32 cellular contexts compared by ENCODE assay signal in the genomic region with DNA sequence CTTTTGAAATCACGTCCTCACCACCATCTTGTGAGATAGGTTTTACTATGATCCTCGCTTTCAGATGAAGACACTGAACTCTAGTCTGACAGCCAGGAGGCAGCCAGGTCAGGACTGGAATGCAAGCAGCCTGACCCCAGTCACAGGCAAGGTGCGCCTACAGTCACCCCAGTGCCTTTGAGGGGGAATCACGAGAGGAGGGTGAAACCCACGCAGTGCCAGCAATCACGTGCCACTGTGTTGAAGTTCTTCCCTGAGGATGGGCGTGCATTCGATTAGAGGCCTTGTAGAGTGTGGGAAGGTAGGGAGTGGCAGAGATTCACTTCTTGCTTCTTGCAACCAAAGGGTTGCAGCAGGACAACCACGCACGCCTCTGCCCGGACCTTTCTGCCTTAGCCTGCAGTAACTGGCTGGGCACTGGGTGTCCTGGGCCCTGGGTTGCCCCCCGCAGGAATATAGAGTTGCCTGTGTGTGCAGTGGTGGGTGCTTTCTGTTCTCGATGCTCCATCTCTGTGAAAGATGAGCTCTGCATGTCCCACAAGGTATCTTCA. TPM values are rescaled to one million over a fixed set of nuclear protein-coding genes. Genes with fewer than 3 reads are reported as not detected.
DNase-seq lines count a peak whose midpoint lies in the region; ATAC-seq, FAIRE-seq and TF ChIP-seq lines count a peak whose summit lies in the region.
"Had no signal": no experiment of that assay in that cellular context is flagged by ENCODE, and none has a peak within 500 bp of the region (broad histone marks: within the 10 kb centered on the region; RNA-seq: fewer than 3 reads in every experiment).

No MANE protein-coding gene starts in this region.

- CTCF ChIA-PET in K562 (lab: Yijun Ruan, JAX; ENCODE audit: low intra/inter-chr PET ratio), result no interaction called here
- CTCF ChIA-PET in CD4-positive, alpha-beta T cell (lab: Charles Lee), result no interaction called here

- no peaks in the 10 kb centered on the region for H3K9me3 ChIP-seq in K562 (replicated peaks; ENCODE audit: control insufficient read depth, insufficient read depth, low read depth, low read length)
- no peaks in the 10 kb centered on the region for H3K9me3 ChIP-seq in lower lobe of right lung
- no peaks in the 10 kb centered on the region for H3K9me3 ChIP-seq in upper lobe of right lung
- H3K9me3 ChIP-seq in CD4-positive, alpha-beta T cell (ENCODE audit: control insufficient read depth, low read length), result no peaks in the 10 kb centered on the region
- H3K9me3 ChIP-seq: neutrophil, SJSA1, suprapubic skin had no signal

- WGBS in K562 (ENCODE audit: insufficient coverage, low coverage, missing lambda C conversion rate), result 4% methylated on average over 13 of the region's 13 CpGs

- no peak overlapping the region for H3K4me2 ChIP-seq in K562 (ENCODE audit: insufficient read depth, low read length)

- H4K20me1 ChIP-seq in K562 (replicated peaks; ENCODE audit: control insufficient read depth, insufficient read depth, low read length), result peaks cover 11% of the 10 kb centered on the region

- no peak overlapping the region for H3K4me3 Mint-ChIP-seq in CD4-positive, alpha-beta T cell
- H3K4me3 Mint-ChIP-seq: CD4-positive, CD25-positive, alpha-beta regulatory T cell had no signal

- no peaks in the 10 kb centered on the region for H3K9me1 ChIP-seq in K562 (ENCODE audit: control insufficient read depth, insufficient read depth, low read length)

- H3K27me3 ChIP-seq in K562 (ENCODE audit: control insufficient read depth in 2 of 2, insufficient read depth in 2 of 2, low read length in 2 of 2), result peaks cover 43 to 76% of the 10 kb centered on the region in 2 experiments
- no peaks in the 10 kb centered on the region for H3K27me3 ChIP-seq in lower lobe of right lung (ENCODE audit: low read depth)
- no peaks in the 10 kb centered on the region for H3K27me3 ChIP-seq in upper lobe of right lung
- no peaks in the 10 kb centered on the region for H3K27me3 ChIP-seq in CD4-positive, alpha-beta T cell (ENCODE audit: control insufficient read depth, insufficient read depth, low read length)
- H3K27me3 ChIP-seq: cardiac muscle cell, neutrophil, suprapubic skin had no signal

- no peak for ATAC-seq in Right ventricle myocardium inferior
- ATAC-seq in left cardiac atrium, result no peak
- ATAC-seq in K562, result no peak
- ATAC-seq in lower lobe of right lung, result no peak
- peak; percentile 11 for ATAC-seq in upper lobe of right lung
- ATAC-seq in CD4-positive, alpha-beta T cell (ENCODE audit: poor library complexity), result no peak
- ATAC-seq in GM18867 (IDR thresholded peaks at IDR 0.05; ENCODE audit: unreplicated experiment), result no peak
- ATAC-seq: HCT116 had no signal

- no peak overlapping the region for H3K27ac Mint-ChIP-seq in CD4-positive, alpha-beta T cell
- H3K27ac Mint-ChIP-seq: activated T-helper 2 cell treated with anti-CD3 and anti-CD28 coated beads, Interferon-gamma antibody, Interleukin-2, Interleukin-4, amounts not matched to agents 10 μg/mL and 5 μg/mL and 100 μg/mL, durations not matched to agents 14 hours and 24 hours and 36 hours; progenitor cell of endocrine pancreas had no signal

- no TSS peak for BruUV-seq in K562 (replicated peaks; lab: Mats Ljungman, UMichigan)

- H3K36me3 ChIP-seq in K562 (ENCODE audit: control insufficient read depth, insufficient read depth, low read length) (no peaks in the 10 kb centered on the region), lower lobe of right lung (no peaks in the 10 kb centered on the region), upper lobe of right lung (no peaks in the 10 kb centered on the region)
- H3K36me3 ChIP-seq: cardiac muscle cell, left ventricle myocardium inferior, neutrophil, SJSA1, suprapubic skin had no signal

- H3K4me1 Mint-ChIP-seq in CD4-positive, alpha-beta T cell (ENCODE audit: low read depth), result no peaks in the 10 kb centered on the region

- intact Hi-C loops in Right ventricle myocardium inferior (cut with DNase I), result no loop called here
- intact Hi-C loops in left cardiac atrium (cut with DNase I), result no loop called here
- intact Hi-C loops in K562 (cut with micrococcal nuclease), result no loop called here
- intact Hi-C loops in lower lobe of right lung (cut with DNase I), result no loop called here
- intact Hi-C loops in upper lobe of right lung (cut with DNase I), result no loop called here
- intact Hi-C loops in CD4-positive, alpha-beta T cell (cut with DNase I, micrococcal nuclease), result no loop called here

- FAIRE-seq in K562 (lab: Jason Lieb, UNC), result no peak
- FAIRE-seq: islet of Langerhans, RCC 7860 had no signal

- TF ChIP-seq CTCF in K562 (IDR thresholded peaks at IDR 0.05 in 2 of 3, conservative IDR thresholded peaks at IDR 0.05 in 1 of 3; ENCODE audit: insufficient read depth in 2 of 3, low read depth in 1 of 3, low read length in 3 of 3) (no peak), lower lobe of right lung (IDR thresholded peaks at IDR 0.05) (no peak), upper lobe of right lung (IDR thresholded peaks at IDR 0.05) (no peak)
- no peak for TF ChIP-seq CTCF in CD4-positive, alpha-beta T cell (IDR thresholded peaks at IDR 0.05)

- no peak overlapping the region for H3K27ac ChIP-seq in K562 (ENCODE audit: extremely low read depth, low read depth, low read length)
- H3K27ac ChIP-seq in lower lobe of right lung, result no peak overlapping the region
- H3K27ac ChIP-seq in upper lobe of right lung, result no peak overlapping the region
- no peak overlapping the region for H3K27ac ChIP-seq in CD4-positive, alpha-beta T cell (ENCODE audit: low read depth, low read length)
- H3K27ac ChIP-seq: cardiac muscle cell, left ventricle myocardium inferior, neutrophil, SJSA1, suprapubic skin, VCaP had no signal

- no peak for TF ChIP-seq EP300 in K562 (IDR thresholded peaks at IDR 0.05; ENCODE audit: low read length)

- H3K9ac ChIP-seq in K562 (ENCODE audit: insufficient read depth in 1 of 2, low read depth in 2 of 2, low read length in 2 of 2), result no peak overlapping the region

- H3K9me3 Mint-ChIP-seq in CD4-positive, alpha-beta T cell, result no peaks in the 10 kb centered on the region
- H3K9me3 Mint-ChIP-seq: activated T-helper 2 cell treated with anti-CD3 and anti-CD28 coated beads, Interferon-gamma antibody, Interleukin-2, Interleukin-4, amounts not matched to agents 10 μg/mL and 5 μg/mL and 100 μg/mL, durations not matched to agents 14 hours and 24 hours and 36 hours had no signal

- no peak for TF ChIP-seq RAD21 in K562 (CRISPR knock-in tag; conservative IDR thresholded peaks at IDR 0.05 in 1 of 2, IDR thresholded peaks at IDR 0.05 in 1 of 2)

- 0 out of 5 replicates have a peak, but pooled peaks cover 0 to 2% of the 10 kb centered on the region in 2 experiments for H3K4me1 ChIP-seq in K562 (replicated peaks in 1 of 2; ENCODE audit: control insufficient read depth in 2 of 2, insufficient read depth in 2 of 2, low read length in 2 of 2)
- no peaks in the 10 kb centered on the region for H3K4me1 ChIP-seq in lower lobe of right lung
- no peaks in the 10 kb centered on the region for H3K4me1 ChIP-seq in upper lobe of right lung
- H3K4me1 ChIP-seq: SJSA1, suprapubic skin had no signal

- no peaks in the 10 kb centered on the region for H3K36me3 Mint-ChIP-seq in CD4-positive, alpha-beta T cell (ENCODE audit: low read depth)
- H3K36me3 Mint-ChIP-seq: CD4-positive, CD25-positive, alpha-beta regulatory T cell had no signal

- no peak overlapping the region for H2AFZ ChIP-seq in K562 (ENCODE audit: low read depth, low read length)

- POLR2A ChIA-PET in K562 (lab: Yijun Ruan, JAX), result no interaction called here
- POLR2A ChIA-PET in CD4-positive, alpha-beta T cell (lab: Charles Lee), result no interaction called here

- H3K27me3 Mint-ChIP-seq in CD4-positive, alpha-beta T cell, result no peaks in the 10 kb centered on the region
- H3K27me3 Mint-ChIP-seq: CD4-positive, CD25-positive, alpha-beta regulatory T cell; progenitor cell of endocrine pancreas had no signal

- in situ Hi-C loops in K562 (cut with MboI), result no loop called here

- no peak for TF ChIP-seq POLR2A in K562 (conservative IDR thresholded peaks at IDR 0.05)

- H3K79me2 ChIP-seq in K562 (ENCODE audit: control insufficient read depth, insufficient read depth, low read length), result no peaks in the 10 kb centered on the region

- peak; percentile 64 for DNase-seq in Right ventricle myocardium inferior (ENCODE audit: missing footprints)
- DNase-seq in left cardiac atrium, result no peak
- no peak for DNase-seq in K562 (ENCODE audit: extremely low read depth in 1 of 4, low spot score in 3 of 4)
- DNase-seq in lower lobe of right lung, result peak; percentile 49
- peak; percentile 70 for DNase-seq in upper lobe of right lung
- no peak for DNase-seq in NCI-H526 treated with DMSO at 0.1 percent for 48 hours (lab: John Stamatoyannopoulos, UW)
- DNase-seq in CD4-positive, alpha-beta T cell, result no peak
- DNase-seq: activated CD4-positive, alpha-beta T cell treated with anti-CD3 and anti-CD28 coated beads for 4 hours; activated CD8-positive, alpha-beta memory T cell treated with anti-CD3 and anti-CD28 coated beads for 24 hours; activated T-cell treated with anti-CD3 and anti-CD28 coated beads for 4 hours; aorta; cortex of kidney; left ventricle myocardium inferior; MV-4-11; NCI-H1436 treated with DMSO at 0.1 percent for 48 hours; NCI-H226; NCI-H748 treated with DMSO at 0.1 percent for 48 hours; stimulated activated CD4-positive, alpha-beta T cell treated with anti-CD3 and anti-CD28 coated beads, Interleukin-4, amount 100 ng/mL, for 1 hour; T1000 had no signal

- H3K4me3 ChIP-seq in K562 (no peak overlapping the region), lower lobe of right lung (no peak overlapping the region), upper lobe of right lung (no peak overlapping the region)
- H3K4me3 ChIP-seq: cardiac muscle cell, left ventricle myocardium inferior, SJSA1, suprapubic skin had no signal

RNA-seq across cellular contexts. Expression of a gene that starts 33.7 kb away (rescaled TPM):
- total RNA-seq in Right ventricle myocardium inferior, result 0.68 TPM
- 1 to 10 TPM in 1 of 2 donors, under 1 TPM in 1; 0.65 to 1.6 TPM for total RNA-seq in left cardiac atrium
- not detected in 2 replicates for total RNA-seq in K562 (2011; cell fraction: chromatin; rRNA removed; ENCODE audit: low replicate concordance)
- total RNA-seq in K562 (2011; cell fraction: nucleolus; rRNA removed), result not detected in 2 replicates
- total RNA-seq in K562 (2011; cell fraction: nucleoplasm; rRNA removed), result not detected in 2 replicates
- 0.09 TPM in 1 of 2 replicates, not detected in the other for total RNA-seq in K562 (2014; rRNA removed)
- total RNA-seq in K562 (2014; rRNA removed; fragmentation: Illumina TruSeq; extraction: Trizol), result not detected in 2 replicates
- total RNA-seq in K562 (2015; rRNA removed; fragmentation: Illumina TruSeq; extraction: Trizol), result not detected in 2 replicates
- 0.33 and 1.3 TPM in 2 replicates for total RNA-seq in K562 (2021)
- 0.03 TPM in 1 of 2 replicates, not detected in the other for polyA plus RNA-seq in K562 (2011; rRNA removed)
- 0.32 TPM in 1 of 2 replicates, not detected in the other for polyA plus RNA-seq in K562 (2011; cell fraction: cytosol; rRNA removed)
- not detected in 2 replicates for polyA plus RNA-seq in K562 (2011; cell fraction: nucleus; rRNA removed)
- polyA plus RNA-seq in K562 (2012), result 0.06 and 0.12 TPM in 2 replicates
- 0.46 TPM in 1 of 2 replicates, not detected in the other for polyA plus RNA-seq in K562 (2014; fragmentation: Illumina TruSeq; extraction: Trizol)
- polyA plus RNA-seq in K562 (2014; fragmentation: Nextera tagmentation; extraction: Ambion mirVana), result not detected
- polyA plus RNA-seq in K562 (2014; rRNA removed), result 0.05 TPM in 1 of 2 replicates, not detected in the other
- polyA minus RNA-seq in K562 (2011; rRNA and poly(A)+ RNA removed), result 0.04 and 0.78 TPM in 2 replicates
- not detected in 2 replicates for polyA minus RNA-seq in K562 (2011; cell fraction: cytosol; rRNA and poly(A)+ RNA removed)
- polyA minus RNA-seq in K562 (2011; cell fraction: nucleus; rRNA and poly(A)+ RNA removed), result not detected in 2 replicates
- total RNA-seq in lower lobe of right lung, result 6.0 TPM
- 3.7 TPM for total RNA-seq in upper lobe of right lung
- 10 to 100 TPM; 16.9 to 20.8 TPM for total RNA-seq in CD4-positive, alpha-beta T cell
- total RNA-seq: A172, cardiac muscle cell, progenitor cell of endocrine pancreas had no signal
- polyA plus RNA-seq: cardiac muscle cell had no signal

Comparison
In these comparisons a context has a peak if more than half of its experiments do, and no peak if none do; other contexts are left out.
1. DNase-seq: peak in Right ventricle myocardium inferior (single experiment), lower lobe of right lung (single experiment) and upper lobe of right lung (single experiment); none in left cardiac atrium (single experiment), K562 (0 of 4), NCI-H526 treated with DMSO at 0.1 percent for 48 hours (single experiment) and CD4-positive, alpha-beta T cell (0 of 10).